In genomic region chr17:21019976-21020575, GRCh38 we compare ENCODE assay signal across 8 cellular contexts. TPM values are rescaled to one million over a fixed set of nuclear protein-coding genes. Genes with fewer than 3 reads are reported as not detected.
A peak's percentile ranks its signal among the peaks of the same experiment; 100 is the strongest.
DNase-seq lines count a peak whose midpoint lies in the region; ATAC-seq, FAIRE-seq and TF ChIP-seq lines count a peak whose summit lies in the region.

No MANE protein-coding gene starts in this region.

- TF ChIP-seq CTCF in A549 (IDR thresholded peaks at IDR 0.05) = peak; percentile 40
- TF ChIP-seq CTCF in GM12873 (IDR thresholded peaks at IDR 0.05; ENCODE audit: insufficient read depth, low read depth, low read length, missing control alignments) = peak; percentile 57
- TF ChIP-seq CTCF in bronchial epithelial cell (IDR thresholded peaks at IDR 0.05; ENCODE audit: insufficient read depth, low read length, severe bottlenecking) = peak; percentile 17
- TF ChIP-seq CTCF in mucosa of descending colon (IDR thresholded peaks at IDR 0.05) = no peak
- TF ChIP-seq CTCF in PC-9 (conservative IDR thresholded peaks at IDR 0.05) = no peak

- H3K36me3 ChIP-seq in bronchial epithelial cell (ENCODE audit: control insufficient read depth, insufficient read depth, low read length) = peaks cover 53% of the 10 kb centered on the region
- H3K36me3 ChIP-seq in mucosa of descending colon (ENCODE audit: low read depth) = peaks cover 23% of the 10 kb centered on the region
- H3K36me3 ChIP-seq in PC-9 (ENCODE audit: low read depth) = peaks cover 54% of the 10 kb centered on the region

- no peak overlapping the region for H3K4me3 ChIP-seq in A549
- H3K4me3 ChIP-seq in bronchial epithelial cell (ENCODE audit: low read depth, low read length) = no peak overlapping the region
- H3K4me3 ChIP-seq in mucosa of descending colon = no peak overlapping the region
- no peak overlapping the region for H3K4me3 ChIP-seq in PC-9

- H3K27ac ChIP-seq in A549 (no peak overlapping the region), PC-9 (no peak overlapping the region)

- H3K9me3 ChIP-seq in A549 (no peaks in the 10 kb centered on the region), mucosa of descending colon (no peaks in the 10 kb centered on the region), PC-9 (ENCODE audit: insufficient read depth, low read depth) (no peaks in the 10 kb centered on the region)

- H3K9me2 ChIP-seq in PC-9 (ENCODE audit: insufficient read depth) = no peaks in the 10 kb centered on the region

- peak; percentile 7 for FAIRE-seq in A549 (lab: Jason Lieb, UNC)
- FAIRE-seq in bronchial epithelial cell (lab: Jason Lieb, UNC) = no peak

- TF ChIP-seq RAD21 in A549 (conservative IDR thresholded peaks at IDR 0.05 in 1 of 2, IDR thresholded peaks at IDR 0.05 in 1 of 2) = peak; percentile 16 to 36; a peak in 2 of 5 replicates

- peaks cover 66% of the 10 kb centered on the region for H3K79me2 ChIP-seq in PC-9 (ENCODE audit: low read depth)

- WGBS in A549 (ENCODE audit: missing lambda C conversion rate) = 73% methylated on average over 6 of the region's 6 CpGs

- peaks cover 6% of the 10 kb centered on the region; the same call in 1 of the 2 replicates for H3F3A ChIP-seq in PC-9 (ENCODE audit: insufficient read depth, low read depth)

- no peak overlapping the region for H3K4me2 ChIP-seq in A549
- H3K4me2 ChIP-seq in PC-9 = no peak overlapping the region

- CTCF ChIA-PET in A549 (lab: Yijun Ruan, JAX) = interaction anchor here (0.6 to 4.4 kb wide), 5 partner anchors 11 to 461 kb away, joined by 3 to 23 read pairs (median 3); partner anchors contain the start of gene USP22
- CTCF ChIA-PET in PC-9 (lab: Charles Lee) = no interaction called here

- ATAC-seq in A549 = peak; percentile 86 to 90
- peak; percentile 69 for ATAC-seq in mucosa of descending colon
- ATAC-seq in HG02623 (IDR thresholded peaks at IDR 0.05; ENCODE audit: unreplicated experiment) = no peak

- no peak for TF ChIP-seq POLR2A in A549 (IDR thresholded peaks at IDR 0.05; ENCODE audit: low read length)

- no peak for TF ChIP-seq EP300 in A549 (IDR thresholded peaks at IDR 0.05)

- no peak overlapping the region for H2AFZ ChIP-seq in PC-9

- POLR2A ChIA-PET in A549 (lab: Yijun Ruan, JAX) = no interaction called here
- POLR2A ChIA-PET in PC-9 (lab: Charles Lee; ENCODE audit: unreplicated experiment) = no interaction called here

- DNase-seq in A549 (ENCODE audit: low read depth in 1 of 2, low spot score in 1 of 2) = peak in 1 of 2 experiments; percentile 66
- DNase-seq in bronchial epithelial cell (ENCODE audit: low read depth) = no peak
- DNase-seq in mucosa of descending colon = peak in 2 of 3 donors; percentile 52 to 55
- no peak for DNase-seq in PC-9
- no peak for DNase-seq in NCI-H187 (lab: John Stamatoyannopoulos, UW)

- H3K27me3 ChIP-seq in bronchial epithelial cell (ENCODE audit: control insufficient read depth, insufficient read depth, low read length) (no peaks in the 10 kb centered on the region), PC-9 (ENCODE audit: insufficient read depth, low read depth) (no peaks in the 10 kb centered on the region)

- H3K4me1 ChIP-seq in A549 (no peaks in the 10 kb centered on the region), mucosa of descending colon (ENCODE audit: low read depth) (peaks cover 4% of the 10 kb centered on the region), PC-9 (replicated peaks; ENCODE audit: insufficient read depth) (no peaks in the 10 kb centered on the region)

- intact Hi-C loops in mucosa of descending colon (cut with DNase I, micrococcal nuclease) = no loop called here
- intact Hi-C loops in PC-9 (cut with micrococcal nuclease; ENCODE audit: unreplicated experiment) = no loop called here

- no TSS peak for BruUV-seq in PC-9 (replicated peaks; lab: Mats Ljungman, UMichigan)

- peaks cover 97% of the 10 kb centered on the region for H4K20me1 ChIP-seq in PC-9 (ENCODE audit: insufficient read depth)

TF ChIP-seq in A549, 52 proteins besides CTCF, POLR2A, EP300 and RAD21 (continues in another document):
- TF ChIP-seq MAX (IDR thresholded peaks at IDR 0.05) (no peak), CHD4 (IDR thresholded peaks at IDR 0.05; ENCODE audit: borderline replicate concordance) (no peak), BHLHE40 (IDR thresholded peaks at IDR 0.05; ENCODE audit: low read depth, low read length) (no peak), USF2 (IDR thresholded peaks at IDR 0.05) (no peak), E2F6 (IDR thresholded peaks at IDR 0.05; ENCODE audit: borderline replicate concordance, low read depth) (no peak), RCOR1 (IDR thresholded peaks at IDR 0.05; ENCODE audit: low read depth, low read length) (no peak), FOXS1 (CRISPR knock-in tag; IDR thresholded peaks at IDR 0.05) (no peak), ATOH8 (CRISPR knock-in tag; IDR thresholded peaks at IDR 0.05; ENCODE audit: low read depth) (no peak), TFCP2L1 (CRISPR knock-in tag; IDR thresholded peaks at IDR 0.05) (no peak)

TF ChIP-seq in PFSK-1, 5 proteins besides CTCF, POLR2A, EP300 and RAD21:
- TF ChIP-seq SIN3A (IDR thresholded peaks at IDR 0.05; ENCODE audit: borderline replicate concordance, insufficient read depth, low read length) (no peak), FOXP2 (optimal IDR thresholded peaks at IDR 0.05; ENCODE audit: borderline replicate concordance, extremely low read depth, extremely low read length, insufficient read depth) (no peak), TAF1 (IDR thresholded peaks at IDR 0.05; ENCODE audit: borderline replicate concordance, insufficient read depth, low read length) (no peak), POLR2AphosphoS5 (IDR thresholded peaks at IDR 0.05; ENCODE audit: low read depth, low read length) (0 out of 2 replicates have a peak, but pooled peaks have one; percentile 16), REST (IDR thresholded peaks at IDR 0.05; ENCODE audit: insufficient read depth in 1 of 2, low read depth in 2 of 2, low read length in 2 of 2) (no peak)

RNA-seq across cellular contexts. Expression of gene USP22, which starts 22.7 kb away (rescaled TPM):
- polyA plus RNA-seq in A549 (2011; rRNA removed) (293 and 300 TPM in 2 replicates), A549 (2017; fragmentation: RNase III; extraction: RNeasy Plus Mini Kit Qiagen cat#74134 plus additional on column Dnase treatment) (130 to 141 TPM (median 134 TPM) in 3 replicates)
- 152 and 192 TPM in 2 replicates for polyA plus RNA-seq in A549 (2012; cell fraction: cytosol; rRNA removed)
- 274 and 304 TPM in 2 replicates for polyA plus RNA-seq in A549 (2012; cell fraction: nucleus; rRNA removed)
- 312 and 352 TPM in 2 replicates for polyA minus RNA-seq in A549 (2011; rRNA and poly(A)+ RNA removed)
- polyA plus RNA-seq in PFSK-1 (2012; ENCODE audit: insufficient read length, low read depth) = 319 TPM
- total RNA-seq in bronchial epithelial cell (150 and 165 TPM in 2 replicates), mucosa of descending colon (100 to 1,000 TPM; 162 to 168 (median 168) TPM), PC-9 (2021) (291 and 296 TPM in 2 replicates)

Comparison
In these comparisons a context has a peak if more than half of its experiments do, and no peak if none do; other contexts are left out.
1. DNase-seq: peak in mucosa of descending colon (2 of 3); none in bronchial epithelial cell (single experiment), PC-9 (0 of 2) and NCI-H187 (0 of 2).
2. CTCF ChIP-seq: peak in A549 (single experiment), GM12873 (single experiment) and bronchial epithelial cell (single experiment); none in mucosa of descending colon (single experiment) and PC-9 (single experiment).